Comparison of ENCODE assay signal across 1 cellular context in the genomic region with DNA sequence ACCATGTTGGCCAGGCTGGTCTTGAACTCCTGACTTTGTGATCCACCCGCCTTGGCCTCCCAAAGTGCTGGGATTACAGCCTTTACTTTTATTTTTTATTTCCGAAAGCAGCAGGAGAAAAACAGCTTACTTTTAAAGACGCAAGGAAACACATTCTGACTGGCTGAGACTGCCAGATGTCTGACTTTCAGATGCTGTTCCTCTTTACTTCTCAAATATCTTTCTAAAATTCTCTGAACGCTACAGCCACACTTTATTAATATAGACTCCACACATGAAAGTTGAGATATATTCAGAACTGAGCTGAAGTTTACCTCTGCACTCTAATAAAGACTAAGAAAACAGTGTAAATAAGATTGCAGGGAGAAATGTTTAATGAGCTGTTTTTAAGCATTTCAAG.
TF ChIP-seq lines count a peak whose summit lies in the region.

No MANE protein-coding gene starts in this region.

TF ChIP-seq in K562, 482 proteins besides CTCF, POLR2A, EP300 and RAD21:
- TF ChIP-seq, protein P1, sequence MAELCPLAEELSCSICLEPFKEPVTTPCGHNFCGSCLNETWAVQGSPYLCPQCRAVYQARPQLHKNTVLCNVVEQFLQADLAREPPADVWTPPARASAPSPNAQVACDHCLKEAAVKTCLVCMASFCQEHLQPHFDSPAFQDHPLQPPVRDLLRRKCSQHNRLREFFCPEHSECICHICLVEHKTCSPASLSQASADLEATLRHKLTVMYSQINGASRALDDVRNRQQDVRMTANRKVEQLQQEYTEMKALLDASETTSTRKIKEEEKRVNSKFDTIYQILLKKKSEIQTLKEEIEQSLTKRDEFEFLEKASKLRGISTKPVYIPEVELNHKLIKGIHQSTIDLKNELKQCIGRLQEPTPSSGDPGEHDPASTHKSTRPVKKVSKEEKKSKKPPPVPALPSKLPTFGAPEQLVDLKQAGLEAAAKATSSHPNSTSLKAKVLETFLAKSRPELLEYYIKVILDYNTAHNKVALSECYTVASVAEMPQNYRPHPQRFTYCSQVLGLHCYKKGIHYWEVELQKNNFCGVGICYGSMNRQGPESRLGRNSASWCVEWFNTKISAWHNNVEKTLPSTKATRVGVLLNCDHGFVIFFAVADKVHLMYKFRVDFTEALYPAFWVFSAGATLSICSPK (IDR thresholded peaks at IDR 0.05; ENCODE audit: borderline replicate concordance), result no peak
- no peak for TF ChIP-seq ZNF311 (CRISPR knock-in tag; IDR thresholded peaks at IDR 0.05)
- TF ChIP-seq, protein P2, sequence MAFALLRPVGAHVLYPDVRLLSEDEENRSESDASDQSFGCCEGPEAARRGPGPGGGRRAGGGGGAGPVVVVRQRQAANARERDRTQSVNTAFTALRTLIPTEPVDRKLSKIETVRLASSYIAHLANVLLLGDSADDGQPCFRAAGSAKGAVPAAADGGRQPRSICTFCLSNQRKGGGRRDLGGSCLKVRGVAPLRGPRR (CRISPR knock-in tag; IDR thresholded peaks at IDR 0.05), result no peak
- TF ChIP-seq ZNF695 (CRISPR knock-in tag; IDR thresholded peaks at IDR 0.05), result no peak
- TF ChIP-seq ZNF717 (CRISPR knock-in tag; IDR thresholded peaks at IDR 0.05), result no peak
TF ChIP-seq in K562: peak in this region for 0.
